Comparison of ENCODE assay signal across 8 cellular contexts in genomic region chr17:81419333-81419885, GRCh38. TPM values are rescaled to one million over a fixed set of nuclear protein-coding genes. Genes with fewer than 3 reads are reported as not detected.
DNase-seq lines count a peak whose midpoint lies in the region; ATAC-seq lines count a peak whose summit lies in the region.

No MANE protein-coding gene starts in this region.

- DNase-seq in ELR (ENCODE audit: low read depth) = peak; percentile 91
- peak; percentile 98 for DNase-seq in NCI-H69 (lab: John Stamatoyannopoulos, UW)
- DNase-seq in mucosa of gallbladder (ENCODE audit: low spot score) = peak; percentile 69
- no peak for DNase-seq in SIG-M5 (lab: John Stamatoyannopoulos, UW)
- DNase-seq in T-helper 2 cell treated with Interferon-gamma antibody and Interleukin-4, amounts not matched to agents 5 μg/mL and 100 μg/mL, for 36 hours (ENCODE audit: low spot score) = no peak
- DNase-seq in Kasumi-1 (lab: John Stamatoyannopoulos, UW) = no peak

- H3K9me3 Mint-ChIP-seq in T-helper 2 cell treated with Interferon-gamma antibody and Interleukin-4, amounts not matched to agents 5 μg/mL and 100 μg/mL, for 36 hours = no peaks in the 10 kb centered on the region

- H3K4me3 Mint-ChIP-seq in T-helper 2 cell treated with Interferon-gamma antibody and Interleukin-4, amounts not matched to agents 5 μg/mL and 100 μg/mL, for 36 hours = no peak overlapping the region

- H3K9ac ChIP-seq in endocrine pancreas (ENCODE audit: control insufficient read depth, insufficient read depth, low read length) = peak overlapping the region; percentile 15

- no peaks in the 10 kb centered on the region for H3K27me3 Mint-ChIP-seq in T-helper 2 cell treated with Interferon-gamma antibody and Interleukin-4, amounts not matched to agents 5 μg/mL and 100 μg/mL, for 36 hours (ENCODE audit: low read depth)

- H3K36me3 ChIP-seq in endocrine pancreas (ENCODE audit: control insufficient read depth, insufficient read depth, low read length) = no peaks in the 10 kb centered on the region

- no peaks in the 10 kb centered on the region for H3K36me3 Mint-ChIP-seq in T-helper 2 cell treated with Interferon-gamma antibody and Interleukin-4, amounts not matched to agents 5 μg/mL and 100 μg/mL, for 36 hours (ENCODE audit: low read depth)

- no peaks in the 10 kb centered on the region for H3K4me1 ChIP-seq in endocrine pancreas (ENCODE audit: control insufficient read depth, insufficient read depth, low read length)

- H3K27me3 ChIP-seq in endocrine pancreas (ENCODE audit: control insufficient read depth, insufficient read depth, low read length) = no peaks in the 10 kb centered on the region

- H3K4me3 ChIP-seq in endocrine pancreas (ENCODE audit: control insufficient read depth, insufficient read depth, low read length) = no peak overlapping the region

- no peak for ATAC-seq in HG02973 (IDR thresholded peaks at IDR 0.05; ENCODE audit: unreplicated experiment)

- no peak overlapping the region for H3K27ac Mint-ChIP-seq in T-helper 2 cell treated with Interferon-gamma antibody and Interleukin-4, amounts not matched to agents 5 μg/mL and 100 μg/mL, for 36 hours

- no peaks in the 10 kb centered on the region for H3K4me1 Mint-ChIP-seq in T-helper 2 cell treated with Interferon-gamma antibody and Interleukin-4, amounts not matched to agents 5 μg/mL and 100 μg/mL, for 36 hours (ENCODE audit: low read depth)

- no peaks in the 10 kb centered on the region for H3K9me3 ChIP-seq in endocrine pancreas (ENCODE audit: control insufficient read depth, low read length)

RNA-seq across cellular contexts. Expression of gene BAHCC1, which starts 24.2 kb away (rescaled TPM):
- total RNA-seq in mucosa of gallbladder = 77.4 TPM

Comparison
In these comparisons a context has a peak if more than half of its experiments do, and no peak if none do; other contexts are left out.
1. DNase-seq: peak in ELR (single experiment), NCI-H69 (single experiment) and mucosa of gallbladder (single experiment); none in SIG-M5 (single experiment), T-helper 2 cell treated with Interferon-gamma antibody and Interleukin-4, amounts not matched to agents 5 μg/mL and 100 μg/mL, for 36 hours (single experiment) and Kasumi-1 (0 of 2).